Comparison of ENCODE assay signal across 1 cellular context in the genomic region with DNA sequence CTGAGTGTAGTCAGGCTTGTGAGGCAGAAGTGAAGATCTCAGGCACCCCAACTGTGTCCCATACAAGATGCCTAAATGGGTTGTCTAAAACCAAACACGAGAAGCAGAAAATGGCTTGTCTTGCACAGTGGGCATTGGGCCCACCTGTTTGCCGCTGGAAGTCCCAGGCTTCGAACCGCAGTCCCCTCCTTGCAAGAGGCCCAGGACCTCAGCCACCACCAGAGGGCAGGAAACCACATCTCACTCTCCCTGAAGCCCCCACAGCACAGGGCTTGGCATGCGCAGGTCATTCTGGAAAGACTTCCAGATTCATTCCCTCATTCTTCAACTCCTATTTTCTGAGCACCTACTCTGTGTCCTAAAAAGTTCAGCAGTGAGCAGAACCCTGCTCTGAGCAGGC.
TF ChIP-seq lines count a peak whose summit lies in the region.

No MANE protein-coding gene starts in this region.

TF ChIP-seq in GM23338, 12 proteins besides CTCF, POLR2A, EP300 and RAD21 (continued from another document):
- TF ChIP-seq, protein P1, sequence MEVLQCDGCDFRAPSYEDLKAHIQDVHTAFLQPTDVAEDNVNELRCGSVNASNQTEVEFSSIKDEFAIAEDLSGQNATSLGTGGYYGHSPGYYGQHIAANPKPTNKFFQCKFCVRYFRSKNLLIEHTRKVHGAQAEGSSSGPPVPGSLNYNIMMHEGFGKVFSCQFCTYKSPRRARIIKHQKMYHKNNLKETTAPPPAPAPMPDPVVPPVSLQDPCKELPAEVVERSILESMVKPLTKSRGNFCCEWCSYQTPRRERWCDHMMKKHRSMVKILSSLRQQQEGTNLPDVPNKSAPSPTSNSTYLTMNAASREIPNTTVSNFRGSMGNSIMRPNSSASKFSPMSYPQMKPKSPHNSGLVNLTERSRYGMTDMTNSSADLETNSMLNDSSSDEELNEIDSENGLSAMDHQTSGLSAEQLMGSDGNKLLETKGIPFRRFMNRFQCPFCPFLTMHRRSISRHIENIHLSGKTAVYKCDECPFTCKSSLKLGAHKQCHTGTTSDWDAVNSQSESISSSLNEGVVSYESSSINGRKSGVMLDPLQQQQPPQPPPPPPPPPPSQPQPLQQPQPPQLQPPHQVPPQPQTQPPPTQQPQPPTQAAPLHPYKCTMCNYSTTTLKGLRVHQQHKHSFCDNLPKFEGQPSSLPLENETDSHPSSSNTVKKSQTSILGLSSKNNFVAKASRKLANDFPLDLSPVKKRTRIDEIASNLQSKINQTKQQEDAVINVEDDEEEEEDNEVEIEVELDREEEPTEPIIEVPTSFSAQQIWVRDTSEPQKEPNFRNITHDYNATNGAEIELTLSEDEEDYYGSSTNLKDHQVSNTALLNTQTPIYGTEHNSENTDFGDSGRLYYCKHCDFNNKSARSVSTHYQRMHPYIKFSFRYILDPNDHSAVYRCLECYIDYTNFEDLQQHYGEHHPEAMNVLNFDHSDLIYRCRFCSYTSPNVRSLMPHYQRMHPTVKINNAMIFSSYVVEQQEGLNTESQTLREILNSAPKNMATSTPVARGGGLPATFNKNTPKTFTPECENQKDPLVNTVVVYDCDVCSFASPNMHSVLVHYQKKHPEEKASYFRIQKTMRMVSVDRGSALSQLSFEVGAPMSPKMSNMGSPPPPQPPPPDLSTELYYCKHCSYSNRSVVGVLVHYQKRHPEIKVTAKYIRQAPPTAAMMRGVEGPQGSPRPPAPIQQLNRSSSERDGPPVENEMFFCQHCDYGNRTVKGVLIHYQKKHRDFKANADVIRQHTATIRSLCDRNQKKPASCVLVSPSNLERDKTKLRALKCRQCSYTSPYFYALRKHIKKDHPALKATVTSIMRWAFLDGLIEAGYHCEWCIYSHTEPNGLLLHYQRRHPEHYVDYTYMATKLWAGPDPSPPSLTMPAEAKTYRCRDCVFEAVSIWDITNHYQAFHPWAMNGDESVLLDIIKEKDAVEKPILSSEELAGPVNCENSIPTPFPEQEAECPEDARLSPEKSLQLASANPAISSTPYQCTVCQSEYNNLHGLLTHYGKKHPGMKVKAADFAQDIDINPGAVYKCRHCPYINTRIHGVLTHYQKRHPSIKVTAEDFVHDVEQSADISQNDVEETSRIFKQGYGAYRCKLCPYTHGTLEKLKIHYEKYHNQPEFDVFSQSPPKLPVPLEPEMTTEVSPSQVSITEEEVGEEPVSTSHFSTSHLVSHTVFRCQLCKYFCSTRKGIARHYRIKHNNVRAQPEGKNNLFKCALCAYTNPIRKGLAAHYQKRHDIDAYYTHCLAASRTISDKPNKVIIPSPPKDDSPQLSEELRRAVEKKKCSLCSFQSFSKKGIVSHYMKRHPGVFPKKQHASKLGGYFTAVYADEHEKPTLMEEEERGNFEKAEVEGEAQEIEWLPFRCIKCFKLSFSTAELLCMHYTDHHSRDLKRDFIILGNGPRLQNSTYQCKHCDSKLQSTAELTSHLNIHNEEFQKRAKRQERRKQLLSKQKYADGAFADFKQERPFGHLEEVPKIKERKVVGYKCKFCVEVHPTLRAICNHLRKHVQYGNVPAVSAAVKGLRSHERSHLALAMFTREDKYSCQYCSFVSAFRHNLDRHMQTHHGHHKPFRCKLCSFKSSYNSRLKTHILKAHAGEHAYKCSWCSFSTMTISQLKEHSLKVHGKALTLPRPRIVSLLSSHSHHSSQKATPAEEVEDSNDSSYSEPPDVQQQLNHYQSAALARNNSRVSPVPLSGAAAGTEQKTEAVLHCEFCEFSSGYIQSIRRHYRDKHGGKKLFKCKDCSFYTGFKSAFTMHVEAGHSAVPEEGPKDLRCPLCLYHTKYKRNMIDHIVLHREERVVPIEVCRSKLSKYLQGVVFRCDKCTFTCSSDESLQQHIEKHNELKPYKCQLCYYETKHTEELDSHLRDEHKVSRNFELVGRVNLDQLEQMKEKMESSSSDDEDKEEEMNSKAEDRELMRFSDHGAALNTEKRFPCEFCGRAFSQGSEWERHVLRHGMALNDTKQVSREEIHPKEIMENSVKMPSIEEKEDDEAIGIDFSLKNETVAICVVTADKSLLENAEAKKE (CRISPR knock-in tag; IDR thresholded peaks at IDR 0.05): no peak
- no peak for TF ChIP-seq STAT1 (IDR thresholded peaks at IDR 0.05; ENCODE audit: unreplicated experiment)
TF ChIP-seq in GM23338: peak in this region for 0.
